In genomic region chr22:44645083-44645482, GRCh38 we compare ENCODE assay signal across 28 cellular contexts. TPM values are rescaled to one million over a fixed set of nuclear protein-coding genes. Genes with fewer than 3 reads are reported as not detected.
DNase-seq lines count a peak whose midpoint lies in the region; ATAC-seq and TF ChIP-seq lines count a peak whose summit lies in the region.
"Had no signal": no experiment of that assay in that cellular context is flagged by ENCODE, and none has a peak within 500 bp of the region (broad histone marks: within the 10 kb centered on the region; RNA-seq: fewer than 3 reads in every experiment).

No MANE protein-coding gene starts in this region.

- no peaks in the 10 kb centered on the region for H3K9me3 Mint-ChIP-seq in neural progenitor cell
- H3K9me3 Mint-ChIP-seq: activated naive CD4-positive, alpha-beta T cell treated with anti-CD3 and anti-CD28 coated beads for 36 hours; activated T-helper 1 cell treated with anti-CD3 and anti-CD28 coated beads, Interleukin-12 subunit alpha, Interleukin-12 subunit beta, Interleukin-2, Interleukin-4 antibody, amounts not matched to agents 30 ng/mL and 10 ng/mL and 1 ng/mL, durations not matched to agents 14 hours and 24 hours and 36 hours; stimulated activated naive CD8-positive, alpha-beta T cell treated with anti-CD3 and anti-CD28 coated beads, Interleukin-15, amount 100 ng/mL, for 72 hours; T-cell had no signal

- no peak overlapping the region for H3K9ac ChIP-seq in neural progenitor cell

- H3K4me1 Mint-ChIP-seq in neural progenitor cell, result peaks cover 12% of the 10 kb centered on the region
- H3K4me1 Mint-ChIP-seq: stimulated activated naive CD8-positive, alpha-beta T cell treated with anti-CD3 and anti-CD28 coated beads, Interleukin-15, amount 100 ng/mL, for 72 hours; T-cell had no signal

- H3K4me1 ChIP-seq in neural progenitor cell, result no peaks in the 10 kb centered on the region
- H3K4me1 ChIP-seq: A549, uterus had no signal

- DNase-seq in NCI-H510A treated with DMSO at 0.1 percent for 48 hours (lab: John Stamatoyannopoulos, UW), result peak; percentile 86
- DNase-seq in NCI-H510A (lab: John Stamatoyannopoulos, UW), result no peak
- DNase-seq in NCI-H146 (lab: John Stamatoyannopoulos, UW), result peak; percentile 55
- peak; percentile 74 for DNase-seq in NCI-H774 (lab: John Stamatoyannopoulos, UW)
- DNase-seq in neural progenitor cell (ENCODE audit: low spot score), result no peak
- DNase-seq in NK-92 (lab: John Stamatoyannopoulos, UW; ENCODE audit: unreplicated experiment), result no peak
- DNase-seq in glomerular visceral epithelial cell (ENCODE audit: extremely low spot score), result no peak
- DNase-seq: activated CD4-positive, alpha-beta T cell treated with anti-CD3 and anti-CD28 coated beads, Interleukin-2, amount 50 U/mL, for 4 hours; activated CD4-positive, CD25-positive, alpha-beta regulatory T cell; activated naive CD4-positive, alpha-beta T cell treated with anti-CD3 and anti-CD28 coated beads for 36 hours; AML-193; effector CD4-positive, alpha-beta T cell; HCEC 1CT; KBM-7; mesendoderm; MG63; NCI-H1436 treated with DMSO at 0.1 percent for 48 hours; NCI-H2227 treated with DMSO at 0.1 percent for 48 hours; NK-92 treated with Interleukin-12 subunit alpha and Interleukin-12 subunit beta, amount 100 ng/mL, for 24 hours; PC-9; stimulated activated naive CD8-positive, alpha-beta T cell treated with anti-CD3 and anti-CD28 coated beads, Interleukin-15, amount 100 ng/mL, for 72 hours; T-cell; uterus had no signal

- ATAC-seq in HG03432 (IDR thresholded peaks at IDR 0.05; ENCODE audit: unreplicated experiment), result no peak
- ATAC-seq: A549; left lobe of liver; stimulated activated naive CD8-positive, alpha-beta T cell treated with anti-CD3 and anti-CD28 coated beads, Interleukin-15, amount 100 ng/mL, for 72 hours; T-cell had no signal

- peaks cover 2% of the 10 kb centered on the region for H3K27me3 Mint-ChIP-seq in neural progenitor cell (ENCODE audit: insufficient read depth, low read depth)
- H3K27me3 Mint-ChIP-seq: stimulated activated naive CD8-positive, alpha-beta T cell treated with anti-CD3 and anti-CD28 coated beads, Interleukin-15, amount 100 ng/mL, for 72 hours; T-cell had no signal

- no peaks in the 10 kb centered on the region for H3K9me3 ChIP-seq in neural progenitor cell (ENCODE audit: low read depth)
- H3K9me3 ChIP-seq: A549, MG63, uterus had no signal

- no peaks in the 10 kb centered on the region for H4K20me1 ChIP-seq in neural progenitor cell (ENCODE audit: low read depth)

- H3K36me3 Mint-ChIP-seq in neural progenitor cell, result no peaks in the 10 kb centered on the region
- H3K36me3 Mint-ChIP-seq: T-cell had no signal

- H2AFZ ChIP-seq in neural progenitor cell (replicated peaks), result no peak overlapping the region
- H2AFZ ChIP-seq: PC-9 had no signal

- H3K4me3 ChIP-seq in neural progenitor cell, result no peak overlapping the region
- H3K4me3 ChIP-seq: A549, MG63, PC-9, skin epidermis, uterus had no signal

- TF ChIP-seq CTCF in neural progenitor cell (IDR thresholded peaks at IDR 0.05), result no peak

- H3F3A ChIP-seq in neural progenitor cell (ENCODE audit: low read depth), result no peaks in the 10 kb centered on the region

- no peaks in the 10 kb centered on the region for H3K79me2 ChIP-seq in neural progenitor cell (ENCODE audit: low read depth)

- peak overlapping the region; percentile 2 for H3K27ac Mint-ChIP-seq in neural progenitor cell
- H3K27ac Mint-ChIP-seq: activated naive CD4-positive, alpha-beta T cell treated with anti-CD3 and anti-CD28 coated beads for 36 hours; activated T-helper 1 cell treated with anti-CD3 and anti-CD28 coated beads, Interleukin-12 subunit alpha, Interleukin-12 subunit beta, Interleukin-2, Interleukin-4 antibody, amounts not matched to agents 30 ng/mL and 10 ng/mL and 1 ng/mL, durations not matched to agents 14 hours and 24 hours and 36 hours; T-cell had no signal

- H3K27ac ChIP-seq in neural progenitor cell, result no peak overlapping the region
- H3K27ac ChIP-seq: A549, PC-9, skin epidermis, uterus had no signal

- no peak overlapping the region for H3K4me2 ChIP-seq in neural progenitor cell
- H3K4me2 ChIP-seq: A549, PC-9 had no signal

- H3K27me3 ChIP-seq in neural progenitor cell, result no peaks in the 10 kb centered on the region
- H3K27me3 ChIP-seq: MG63, uterus had no signal

- no peak overlapping the region for H3K4me3 Mint-ChIP-seq in neural progenitor cell
- H3K4me3 Mint-ChIP-seq: activated naive CD4-positive, alpha-beta T cell treated with anti-CD3 and anti-CD28 coated beads for 36 hours; activated T-helper 1 cell treated with anti-CD3 and anti-CD28 coated beads, Interleukin-12 subunit alpha, Interleukin-12 subunit beta, Interleukin-2, Interleukin-4 antibody, amounts not matched to agents 30 ng/mL and 10 ng/mL and 1 ng/mL, durations not matched to agents 14 hours and 24 hours and 36 hours; stimulated activated naive CD8-positive, alpha-beta T cell treated with anti-CD3 and anti-CD28 coated beads, Interleukin-15, amount 100 ng/mL, for 72 hours; T-cell had no signal

- H3K36me3 ChIP-seq in neural progenitor cell, result no peaks in the 10 kb centered on the region
- H3K36me3 ChIP-seq: MG63, uterus had no signal

RNA-seq across cellular contexts. Expression of gene PRR5, which starts 56.9 kb away (rescaled TPM):
- 4.0 and 18.6 TPM in 2 replicates for total RNA-seq in neural progenitor cell (ENCODE audit: low replicate concordance)

Comparison
In these comparisons a context has a peak if more than half of its experiments do, and no peak if none do; other contexts are left out.
1. DNase-seq: peak in NCI-H510A treated with DMSO at 0.1 percent for 48 hours (single experiment), NCI-H146 (single experiment) and NCI-H774 (single experiment); none in NCI-H510A (single experiment), neural progenitor cell (single experiment), NK-92 (single experiment) and glomerular visceral epithelial cell (single experiment).